ENCODE assay signal across 32 cellular contexts in genomic region chr10:97577701-97578100, GRCh38. TPM values are rescaled to one million over a fixed set of nuclear protein-coding genes. Genes with fewer than 3 reads are reported as not detected.
"Had no signal": no experiment of that assay in that cellular context is flagged by ENCODE, and none has a peak within 500 bp of the region (broad histone marks: within the 10 kb centered on the region; RNA-seq: fewer than 3 reads in every experiment).

No MANE protein-coding gene starts in this region.

- H3K4me3 ChIP-seq: PC-9, SJCRH30, SK-N-MC had no signal

- DNase-seq: activated CD4-positive, alpha-beta memory T cell treated with anti-CD3 and anti-CD28 coated beads, Interleukin-2, amount 10 ng/mL, durations not matched to agents 7 days and 5 days; activated CD4-positive, alpha-beta T cell treated with anti-CD3 and anti-CD28 coated beads for 1 hour; activated CD4-positive, alpha-beta T cell treated with anti-CD3 and anti-CD28 coated beads for 48 hours; activated CD4-positive, CD25-positive, alpha-beta regulatory T cell; activated CD8-positive, alpha-beta memory T cell treated with anti-CD3 and anti-CD28 coated beads for 24 hours; activated CD8-positive, alpha-beta memory T cell treated with anti-CD3 and anti-CD28 coated beads, Interleukin-2, amount 10 ng/mL, durations not matched to agents 7 days and 5 days; activated CD8-positive, alpha-beta memory T cell treated with anti-CD3 and anti-CD28 coated beads, Interleukin-2, amount 50 U/mL, for 48 hours; activated effector memory CD4-positive, alpha-beta T cell treated with Interleukin-2 at 50 U/mL for 16 hours; activated naive CD4-positive, alpha-beta T cell treated with anti-CD3 and anti-CD28 coated beads, Interleukin-2, amount 10 ng/mL, durations not matched to agents 7 days and 5 days; activated naive CD8-positive, alpha-beta T cell treated with anti-CD3 and anti-CD28 coated beads, Interleukin-2, amount 50 U/mL, for 24 hours; activated T-cell treated with anti-CD3 and anti-CD28 coated beads, Interleukin-2, amount 50 U/mL, for 48 hours; brain microvascular endothelial cell; MM.1S; MV-4-11; NCI-H1092; NCI-H1436 treated with DMSO at 0.1 percent for 48 hours; NCI-H1694 treated with DMSO at 0.1 percent for 48 hours; NCI-H2029; NCI-H510A; NCI-H526; NCI-H748 treated with DMSO at 0.1 percent for 48 hours; PC-9; SHP77; SJCRH30; T1000; WERI-Rb-1 had no signal

- H3K9ac ChIP-seq: KMS-11 had no signal

- H2AFZ ChIP-seq: PC-9 had no signal

- ATAC-seq: activated naive CD8-positive, alpha-beta T cell treated with anti-CD3 and anti-CD28 coated beads, Interleukin-2, amount 50 U/mL, for 24 hours had no signal

- H3K4me2 ChIP-seq: KMS-11, PC-9 had no signal

- H3K27me3 ChIP-seq: brain microvascular endothelial cell, SJCRH30 had no signal

- H3K36me3 ChIP-seq: brain microvascular endothelial cell, SJCRH30, WERI-Rb-1 had no signal

- H3K27ac ChIP-seq: brain microvascular endothelial cell, KMS-11, PC-9, SJCRH30, SK-N-MC, WERI-Rb-1 had no signal

- H3K9me3 ChIP-seq: SJCRH30 had no signal

- FAIRE-seq: RCC 7860 had no signal

RNA-seq across cellular contexts. Expression of gene ANKRD2, which starts 5.1 kb away (rescaled TPM):
- total RNA-seq: OCI-LY7; T-helper 1 cell treated with Interleukin-12 subunit alpha and Interleukin-12 subunit beta and Interleukin-4 antibody, amounts not matched to agents 30 ng/mL and 1 ng/mL, for 36 hours had no signal

RNA-seq across cellular contexts. Expression of gene HOGA1, which starts 6.5 kb away (rescaled TPM):
- total RNA-seq: activated CD4-positive, alpha-beta memory T cell treated with anti-CD3 and anti-CD28 coated beads, Interleukin-2, amount 10 ng/mL, durations not matched to agents 7 days and 5 days; activated CD8-positive, alpha-beta memory T cell treated with anti-CD3 and anti-CD28 coated beads, Interleukin-2, amount 10 ng/mL, durations not matched to agents 7 days and 5 days; T-helper 1 cell treated with Interleukin-12 subunit alpha and Interleukin-12 subunit beta and Interleukin-4 antibody, amounts not matched to agents 30 ng/mL and 1 ng/mL, for 36 hours; T-helper 2 cell treated with Interferon-gamma antibody and Interleukin-4, amounts not matched to agents 100 ng/mL and 5 ng/mL, for 36 hours had no signal

RNA-seq across cellular contexts. Expression of gene C10orf62, which starts 11.8 kb away (rescaled TPM):
- total RNA-seq: activated CD4-positive, alpha-beta memory T cell treated with anti-CD3 and anti-CD28 coated beads, Interleukin-2, amount 10 ng/mL, durations not matched to agents 7 days and 5 days; activated CD8-positive, alpha-beta memory T cell treated with anti-CD3 and anti-CD28 coated beads, Interleukin-2, amount 10 ng/mL, durations not matched to agents 7 days and 5 days; OCI-LY7; T-helper 1 cell treated with Interleukin-12 subunit alpha and Interleukin-12 subunit beta and Interleukin-4 antibody, amounts not matched to agents 30 ng/mL and 1 ng/mL, for 36 hours; T-helper 2 cell treated with Interferon-gamma antibody and Interleukin-4, amounts not matched to agents 100 ng/mL and 5 ng/mL, for 36 hours had no signal
